ENCODE assay signal across 8 cellular contexts in genomic region chrY:16627122-16627521, GRCh38.
"Had no signal": no experiment of that assay in that cellular context is flagged by ENCODE, and none has a peak within 500 bp of the region (broad histone marks: within the 10 kb centered on the region; RNA-seq: fewer than 3 reads in every experiment).

No MANE protein-coding gene starts in this region.

- FAIRE-seq: H54, HTR-8/SVneo had no signal

- DNase-seq: GM23248, GOT3, H9, HCEC 1CT, KBM-7 had no signal

- H3K27me3 Mint-ChIP-seq: IgD-negative memory B cell had no signal

- H3K9ac ChIP-seq: GM23248 had no signal

- H3K9me3 Mint-ChIP-seq: H9, IgD-negative memory B cell had no signal

- H2AFZ ChIP-seq: GM23248 had no signal

- H3K36me3 Mint-ChIP-seq: IgD-negative memory B cell had no signal

- H3K4me3 Mint-ChIP-seq: H9, IgD-negative memory B cell had no signal

- H3K27ac Mint-ChIP-seq: H9, IgD-negative memory B cell had no signal

- H3K4me1 Mint-ChIP-seq: H9, IgD-negative memory B cell had no signal

- H3K27ac ChIP-seq: GM23248 had no signal

- H3K4me3 ChIP-seq: GM23248 had no signal
